Comparison of ENCODE assay signal across 8 cellular contexts in the genomic region with DNA sequence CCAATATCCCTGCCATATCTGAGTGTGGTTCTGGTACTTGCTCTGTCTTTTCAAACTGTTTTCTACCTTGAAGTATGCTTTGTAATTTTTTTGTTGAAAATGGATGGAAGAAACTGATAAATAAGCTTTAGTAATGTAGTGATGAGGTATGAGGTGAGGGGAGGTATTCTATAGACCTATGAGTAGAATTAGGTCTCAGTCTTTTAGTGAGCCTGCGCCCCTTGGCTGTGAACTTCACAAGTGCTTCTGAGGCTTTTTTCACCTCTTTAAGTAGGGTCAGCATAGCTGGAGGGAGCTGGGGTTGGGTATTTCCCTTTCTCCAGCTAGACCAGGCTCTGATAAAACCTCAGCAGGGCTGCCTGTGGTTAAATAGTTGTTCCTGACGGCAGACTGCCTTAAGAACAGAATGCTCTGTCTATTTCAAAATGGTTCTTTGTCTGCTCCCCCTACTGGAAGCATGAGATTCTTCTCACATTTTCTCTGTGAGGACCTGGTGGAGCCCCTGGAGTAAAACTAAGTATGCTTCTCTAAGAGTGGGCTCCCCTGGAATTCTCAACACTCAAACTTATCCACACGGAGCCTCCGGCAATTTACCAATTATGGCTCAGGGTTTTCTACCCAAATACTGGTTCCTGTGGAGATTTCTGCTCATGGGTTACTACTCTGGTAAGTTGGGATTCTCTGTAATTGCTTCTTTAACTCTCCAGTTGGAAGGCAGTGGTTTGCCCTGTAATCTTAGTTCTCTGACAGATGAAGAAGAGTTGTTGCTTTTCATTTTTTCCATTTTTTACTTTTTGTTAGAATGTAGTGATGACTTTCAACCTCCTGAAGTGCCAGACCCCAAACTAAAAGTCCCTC. TPM values are rescaled to one million over a fixed set of nuclear protein-coding genes. Genes with fewer than 3 reads are reported as not detected.
A peak's percentile ranks its signal among the peaks of the same experiment; 100 is the strongest.
DNase-seq lines count a peak whose midpoint lies in the region; ATAC-seq and TF ChIP-seq lines count a peak whose summit lies in the region.

No MANE protein-coding gene starts in this region.

- no peaks in the 10 kb centered on the region for H3K36me3 ChIP-seq in right lobe of liver

- TF ChIP-seq POLR2A in right lobe of liver (IDR thresholded peaks at IDR 0.05) = no peak

- 30% methylated on average over 3 of the region's 4 CpGs for WGBS in right lobe of liver (ENCODE audit: insufficient coverage, low coverage, low lambda C conversion rate, missing lambda C conversion rate)

- intact Hi-C loops in right lobe of liver (cut with DNase I) = no loop called here

- H3K27me3 ChIP-seq in right lobe of liver = no peaks in the 10 kb centered on the region

- no peaks in the 10 kb centered on the region for H3K9me3 ChIP-seq in right lobe of liver

- no peak overlapping the region for H3K27ac ChIP-seq in right lobe of liver

- ATAC-seq in right lobe of liver (peak; percentile 62 to 77 (median 70)), GM19351 (IDR thresholded peaks at IDR 0.05; ENCODE audit: unreplicated experiment) (no peak)

- H3K4me3 ChIP-seq in right lobe of liver = no peak overlapping the region

- no peaks in the 10 kb centered on the region for H3K4me1 ChIP-seq in right lobe of liver

- peak; percentile 47 to 60 (median 52) for TF ChIP-seq CTCF in right lobe of liver (IDR thresholded peaks at IDR 0.05)

- DNase-seq in NCI-H2227 (lab: John Stamatoyannopoulos, UW; ENCODE audit: unreplicated experiment) (peak; percentile 17), NCI-H2227 treated with DMSO at 0.1 percent for 48 hours (lab: John Stamatoyannopoulos, UW) (no peak), NCI-H345 (lab: John Stamatoyannopoulos, UW) (peak; percentile 56), cerebellar cortex (ENCODE audit: low spot score) (peak; percentile 29), right lobe of liver (no peak), NOMO-1 treated with DMSO at 0.1 percent for 48 hours (lab: John Stamatoyannopoulos, UW; ENCODE audit: unreplicated experiment) (no peak)
- DNase-seq in activated CD8-positive, alpha-beta memory T cell treated with anti-CD3 and anti-CD28 coated beads, Interleukin-2, amount 50 U/mL, for 4 hours = no peak

RNA-seq across cellular contexts. Expression of gene KRT5, which starts 13.1 kb away (rescaled TPM):
- total RNA-seq in right lobe of liver = under 1 TPM in 1 of 6 experiments, not detected in 5; 0.66 TPM

RNA-seq across cellular contexts. Expression of gene KRT6A, which starts 14.0 kb away (rescaled TPM):
- 1 to 10 TPM in 1 of 6 experiments, not detected in 5; 1.2 TPM for total RNA-seq in right lobe of liver

RNA-seq across cellular contexts. Expression of gene KRT6C, which starts 33.5 kb away (rescaled TPM):
- total RNA-seq in right lobe of liver = under 1 TPM in 1 of 6 experiments, not detected in 5; 0.15 TPM

RNA-seq across cellular contexts. Expression of gene KRT71, which starts 45.9 kb away (rescaled TPM):
- not detected for total RNA-seq in right lobe of liver

RNA-seq across cellular contexts. Expression of gene KRT6B, which starts 55.1 kb away (rescaled TPM):
- total RNA-seq in right lobe of liver = under 1 TPM in 1 of 6 experiments, not detected in 5; 0.13 TPM

Comparison
In these comparisons a context has a peak if more than half of its experiments do, and no peak if none do; other contexts are left out.
1. DNase-seq: peak in NCI-H2227 (single experiment), NCI-H345 (single experiment) and cerebellar cortex (single experiment); none in NCI-H2227 treated with DMSO at 0.1 percent for 48 hours (single experiment), right lobe of liver (0 of 3), NOMO-1 treated with DMSO at 0.1 percent for 48 hours (single experiment) and activated CD8-positive, alpha-beta memory T cell treated with anti-CD3 and anti-CD28 coated beads, Interleukin-2, amount 50 U/mL, for 4 hours (single experiment).